ENCODE assay signal across 27 cellular contexts in genomic region chr2:140679752-140680151, GRCh38.
DNase-seq lines count a peak whose midpoint lies in the region; ATAC-seq, FAIRE-seq and TF ChIP-seq lines count a peak whose summit lies in the region.
"Had no signal": no experiment of that assay in that cellular context is flagged by ENCODE, and none has a peak within 500 bp of the region (broad histone marks: within the 10 kb centered on the region; RNA-seq: fewer than 3 reads in every experiment).

No MANE protein-coding gene starts in this region.

- intact Hi-C loops in breast epithelium (cut with DNase I; ENCODE audit: low total_unique reads): no loop called here

- no peak overlapping the region for H4K91ac ChIP-seq in H1 (replicated peaks; ENCODE audit: insufficient read length, low read length)

- no peaks in the 10 kb centered on the region for H3K36me3 ChIP-seq in HEK293 (ENCODE audit: control insufficient read depth in 2 of 2, insufficient read depth in 1 of 2, low read length in 2 of 2)
- H3K36me3 ChIP-seq in H1 (ENCODE audit: control insufficient read depth in 2 of 4, insufficient read depth in 4 of 4, low read length in 3 of 4): no peaks in the 10 kb centered on the region
- H3K36me3 ChIP-seq in neural progenitor cell: no peaks in the 10 kb centered on the region
- H3K36me3 ChIP-seq in breast epithelium: no peaks in the 10 kb centered on the region
- H3K36me3 ChIP-seq: BE2C, BLaER1 had no signal

- H3F3A ChIP-seq in neural progenitor cell (ENCODE audit: low read depth): no peaks in the 10 kb centered on the region

- no peak for DNase-seq in A549 (ENCODE audit: low read depth in 1 of 2, low spot score in 1 of 2)
- DNase-seq in H1 (ENCODE audit: low read depth in 1 of 2, low spot score in 2 of 2): no peak
- DNase-seq in neural progenitor cell (ENCODE audit: low spot score): no peak
- DNase-seq in ecto neural progenitor cell (ENCODE audit: low spot score): no peak
- no peak for DNase-seq in breast epithelium (ENCODE audit: low spot score in 2 of 2)
- DNase-seq: ACHN; BE2C; C1 segment of cervical spinal cord; CD4-positive, alpha-beta memory T cell; CD4-positive, CD25-positive, alpha-beta regulatory T cell; CD8-positive, alpha-beta memory T cell; COR-L47; DMS 273 treated with DMSO at 0.1 percent for 48 hours; DMS153; DMS53; DMS79; DND-41; EL; GDM1 had no signal

- no peaks in the 10 kb centered on the region for H3K9me3 Mint-ChIP-seq in neural progenitor cell

- no peak for TF ChIP-seq EP300 in A549 (IDR thresholded peaks at IDR 0.05)
- TF ChIP-seq EP300 in H1 (IDR thresholded peaks at IDR 0.05; ENCODE audit: borderline replicate concordance in 1 of 2, low read depth in 2 of 2, low read length in 2 of 2): no peak

- no peak for TF ChIP-seq CTCF in A549 (IDR thresholded peaks at IDR 0.05)
- no peak for TF ChIP-seq CTCF in HEK293 (tag by site-specific recombination; IDR thresholded peaks at IDR 0.05)
- no peak for TF ChIP-seq CTCF in H1 (IDR thresholded peaks at IDR 0.05; ENCODE audit: control extremely low read depth in 1 of 3, insufficient read depth in 1 of 3, low read depth in 1 of 3, low read length in 3 of 3)
- TF ChIP-seq CTCF in neural progenitor cell (IDR thresholded peaks at IDR 0.05): no peak
- no peak for TF ChIP-seq CTCF in breast epithelium (IDR thresholded peaks at IDR 0.05)

- no peaks in the 10 kb centered on the region for H4K20me1 ChIP-seq in H1 (replicated peaks in 1 of 2; ENCODE audit: control insufficient read depth in 1 of 2, insufficient read depth in 2 of 2, low read length in 2 of 2)
- no peaks in the 10 kb centered on the region for H4K20me1 ChIP-seq in neural progenitor cell (ENCODE audit: low read depth)
- H4K20me1 ChIP-seq: BLaER1 had no signal

- CTCF ChIA-PET in A549 (lab: Yijun Ruan, JAX): interaction anchor here (2.1 kb wide), 1 partner anchor 14 kb away, joined by 5 read pairs; no protein-coding TSS in a partner anchor
- CTCF ChIA-PET in HEK293 (lab: Yijun Ruan, JAX): no interaction called here
- CTCF ChIA-PET in H1 (lab: Charles Lee; ENCODE audit: partially characterized antibody): interaction anchor here (2.2 kb wide), 1 partner anchor 184 kb away, joined by 8 read pairs; no protein-coding TSS in a partner anchor

- TF ChIP-seq POLR2A in A549 (IDR thresholded peaks at IDR 0.05; ENCODE audit: low read length) (no peak), H1 (IDR thresholded peaks at IDR 0.05; ENCODE audit: control extremely low read depth in 1 of 2, low read depth in 2 of 2, low read length in 2 of 2) (no peak), breast epithelium (IDR thresholded peaks at IDR 0.05) (no peak)

- H2AFZ ChIP-seq in H1 (ENCODE audit: low read length) (0 out of 2 replicates have a peak overlapping the region, but pooled peaks have one; percentile 19), neural progenitor cell (replicated peaks) (no peak overlapping the region)

- H3K9me3 ChIP-seq in A549 (no peaks in the 10 kb centered on the region), HEK293 (ENCODE audit: control insufficient read depth, insufficient read depth, low read depth, low read length) (no peaks in the 10 kb centered on the region), H1 (ENCODE audit: insufficient read depth in 2 of 2, low read depth in 1 of 2, low read length in 1 of 2) (no peaks in the 10 kb centered on the region), neural progenitor cell (ENCODE audit: low read depth) (no peaks in the 10 kb centered on the region), breast epithelium (no peaks in the 10 kb centered on the region)
- H3K9me3 ChIP-seq: BE2C, BLaER1 had no signal

- H3K27ac Mint-ChIP-seq in neural progenitor cell: peak overlapping the region; percentile 32
- H3K27ac Mint-ChIP-seq: CD14-positive monocyte; CD4-positive, CD25-positive, alpha-beta regulatory T cell; CD8-positive, alpha-beta memory T cell had no signal

- no peaks in the 10 kb centered on the region for H3K79me1 ChIP-seq in H1 (ENCODE audit: low read depth, low read length)

- H3K79me2 ChIP-seq in H1 (ENCODE audit: control insufficient read depth in 1 of 2, insufficient read depth in 2 of 2, low read length in 2 of 2) (no peaks in the 10 kb centered on the region), neural progenitor cell (ENCODE audit: low read depth) (no peaks in the 10 kb centered on the region)

- no peak overlapping the region for H4K5ac ChIP-seq in H1 (ENCODE audit: insufficient read length, low read depth, low read length)

- no peak overlapping the region for H2BK15ac ChIP-seq in H1 (ENCODE audit: low read length)

- H3K27ac ChIP-seq in A549: no peak overlapping the region
- H3K27ac ChIP-seq in HEK293 (ENCODE audit: extremely low read depth, low read depth, low read length): no peak overlapping the region
- H3K27ac ChIP-seq in H1 (ENCODE audit: low read depth, low read length): no peak overlapping the region
- no peak overlapping the region for H3K27ac ChIP-seq in neural progenitor cell
- no peak overlapping the region for H3K27ac ChIP-seq in breast epithelium
- H3K27ac ChIP-seq: 22Rv1, BLaER1 had no signal

- no peak overlapping the region for H4K8ac ChIP-seq in H1 (ENCODE audit: extremely low read depth, insufficient read depth, low read length)

- no peak for TF ChIP-seq RAD21 in A549 (conservative IDR thresholded peaks at IDR 0.05 in 1 of 2, IDR thresholded peaks at IDR 0.05 in 1 of 2)
- TF ChIP-seq RAD21 in H1 (IDR thresholded peaks at IDR 0.05 in 1 of 2, conservative IDR thresholded peaks at IDR 0.05 in 1 of 2; ENCODE audit: low read depth in 2 of 2, low read length in 2 of 2): no peak

- no peaks in the 10 kb centered on the region for H3K4me1 ChIP-seq in A549
- H3K4me1 ChIP-seq in HEK293 (ENCODE audit: control insufficient read depth, insufficient read depth, low read length): no peaks in the 10 kb centered on the region
- H3K4me1 ChIP-seq in H1 (replicated peaks in 1 of 4; ENCODE audit: control insufficient read depth in 3 of 4, insufficient read depth in 4 of 4, low read length in 3 of 4): no peaks in the 10 kb centered on the region
- H3K4me1 ChIP-seq in neural progenitor cell: no peaks in the 10 kb centered on the region
- no peaks in the 10 kb centered on the region for H3K4me1 ChIP-seq in breast epithelium
- H3K4me1 ChIP-seq: BE2C, BLaER1 had no signal

- POLR2A ChIA-PET in A549 (lab: Yijun Ruan, JAX) (no interaction called here), HEK293 (lab: Yijun Ruan, JAX) (no interaction called here), H1 (lab: Charles Lee; ENCODE audit: partially characterized antibody) (no interaction called here)

- H2BK20ac ChIP-seq in H1 (ENCODE audit: low read length): no peak overlapping the region

- no peak for FAIRE-seq in A549 (lab: Jason Lieb, UNC)
- no peak for FAIRE-seq in H1 (lab: Jason Lieb, UNC)
- FAIRE-seq: GM12878, GM12892, GM18507 had no signal

- ATAC-seq in A549 (no peak), HG03432 (IDR thresholded peaks at IDR 0.05; ENCODE audit: unreplicated experiment) (no peak)
- ATAC-seq: GM12878 had no signal

- H3K4me2 ChIP-seq in A549 (no peak overlapping the region), H1 (ENCODE audit: insufficient read depth in 1 of 2, low read depth in 2 of 2, low read length in 2 of 2) (no peak overlapping the region), neural progenitor cell (no peak overlapping the region)
- H3K4me2 ChIP-seq: BLaER1 had no signal

- H3K56ac ChIP-seq in H1 (replicated peaks; ENCODE audit: insufficient read length, low read depth, low read length): no peak overlapping the region

- no peaks in the 10 kb centered on the region for H3K36me3 Mint-ChIP-seq in neural progenitor cell
- H3K36me3 Mint-ChIP-seq: CD14-positive monocyte; CD4-positive, alpha-beta memory T cell; CD4-positive, CD25-positive, alpha-beta regulatory T cell; CD8-positive, alpha-beta memory T cell had no signal

- no peak overlapping the region for H3K4ac ChIP-seq in H1 (replicated peaks; ENCODE audit: insufficient read length, low read depth, low read length)

- no peak overlapping the region for H2AK5ac ChIP-seq in H1 (ENCODE audit: low read depth, low read length)

- H3K4me1 Mint-ChIP-seq in neural progenitor cell: peaks cover 6% of the 10 kb centered on the region
- H3K4me1 Mint-ChIP-seq: CD14-positive monocyte; CD4-positive, alpha-beta memory T cell; CD4-positive, CD25-positive, alpha-beta regulatory T cell; CD8-positive, alpha-beta memory T cell had no signal

- H3K9ac ChIP-seq in H1 (replicated peaks in 1 of 4; ENCODE audit: extremely low read depth in 1 of 4, low read depth in 3 of 4, low read length in 3 of 4) (no peak overlapping the region), neural progenitor cell (no peak overlapping the region)
- H3K9ac ChIP-seq: BLaER1 had no signal

- H3K18ac ChIP-seq in H1 (ENCODE audit: extremely low read depth, low read length): no peak overlapping the region

- H2BK120ac ChIP-seq in H1 (replicated peaks; ENCODE audit: low read depth, low read length): no peak overlapping the region

- H3K27me3 Mint-ChIP-seq in neural progenitor cell (ENCODE audit: insufficient read depth, low read depth): peaks cover 5% of the 10 kb centered on the region
- H3K27me3 Mint-ChIP-seq: CD4-positive, alpha-beta memory T cell; CD4-positive, CD25-positive, alpha-beta regulatory T cell; CD8-positive, alpha-beta memory T cell had no signal

- WGBS in A549 (ENCODE audit: missing lambda C conversion rate): 62% methylated on average over 4 of the region's 4 CpGs
- WGBS in H1 (ENCODE audit: extremely low coverage in 1 of 2, insufficient coverage in 1 of 2, insufficient read length in 1 of 2, insufficient replicate concordance in 2 of 2, low coverage in 1 of 2, low lambda C conversion rate in 2 of 2, missing lambda C conversion rate in 1 of 2), 2 experiments: 98% methylated on average over 4 of the region's 4 CpGs; no CpG with 5 or more reads in 1 of the 2 experiments

- no peak overlapping the region for H3K4me3 Mint-ChIP-seq in neural progenitor cell
- H3K4me3 Mint-ChIP-seq: CD14-positive monocyte; CD4-positive, alpha-beta memory T cell; CD4-positive, CD25-positive, alpha-beta regulatory T cell; CD8-positive, alpha-beta memory T cell had no signal

- H3K23me2 ChIP-seq in H1 (ENCODE audit: low read depth, low read length): no peaks in the 10 kb centered on the region; the same call in 1 of the 2 replicates

- H2BK12ac ChIP-seq in H1 (ENCODE audit: low read depth, low read length): no peak overlapping the region

- H2BK5ac ChIP-seq in H1 (ENCODE audit: low read depth, low read length): no peak overlapping the region

- H3K27me3 ChIP-seq in H1 (replicated peaks in 1 of 4; ENCODE audit: control insufficient read depth in 3 of 4, extremely low read depth in 1 of 4, insufficient read depth in 3 of 4, low read length in 3 of 4) (no peaks in the 10 kb centered on the region), neural progenitor cell (no peaks in the 10 kb centered on the region), breast epithelium (no peaks in the 10 kb centered on the region)
- H3K27me3 ChIP-seq: BE2C, BLaER1 had no signal

- H3K4me3 ChIP-seq in A549 (no peak overlapping the region), HEK293 (ENCODE audit: low read depth, low read length) (no peak overlapping the region), H1 (ENCODE audit: extremely low read depth in 1 of 4, insufficient read depth in 2 of 4, low read depth in 3 of 4, low read length in 4 of 4) (no peak overlapping the region), neural progenitor cell (no peak overlapping the region), breast epithelium (no peak overlapping the region)
- H3K4me3 ChIP-seq: BLaER1, GM12878 had no signal

- no peak overlapping the region for H3K23ac ChIP-seq in H1 (ENCODE audit: insufficient read length)

- H3K14ac ChIP-seq in H1 (ENCODE audit: insufficient read length): no peak overlapping the region
